ENCODE assay signal across 8 cellular contexts in the genomic region with DNA sequence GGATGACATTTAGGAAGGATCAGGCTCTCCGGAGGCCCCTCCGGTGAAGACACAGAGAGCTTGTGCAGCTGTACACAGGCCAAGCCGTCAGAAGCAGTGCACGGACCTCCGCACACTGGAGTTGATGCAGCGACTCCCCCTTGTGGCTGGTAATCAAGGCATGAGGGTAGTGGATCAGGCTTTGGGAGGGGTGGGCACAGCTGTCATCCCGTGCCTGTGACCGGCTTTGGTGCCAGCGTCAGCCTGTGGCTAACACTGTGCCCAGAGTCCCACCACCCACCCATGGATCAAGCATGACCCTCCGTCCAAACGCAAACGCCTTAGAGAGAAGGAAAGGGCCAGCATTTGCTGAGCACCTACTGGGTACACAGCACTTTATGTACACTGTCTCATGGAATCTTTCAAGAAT. TPM values are rescaled to one million over a fixed set of nuclear protein-coding genes. Genes with fewer than 3 reads are reported as not detected.
A peak's percentile ranks its signal among the peaks of the same experiment; 100 is the strongest.
DNase-seq lines count a peak whose midpoint lies in the region; ATAC-seq and TF ChIP-seq lines count a peak whose summit lies in the region.

No MANE protein-coding gene starts in this region.

- H3K27me3 Mint-ChIP-seq in brain: no peaks in the 10 kb centered on the region

- TF ChIP-seq CTCF in brain (conservative IDR thresholded peaks at IDR 0.05): peak; percentile 81

- in situ Hi-C loops in SK-MEL-5 (cut with HindIII; ENCODE audit: low pct_unique_long_range_greater_than_20kb, low sequenced_read_pairs): no loop called here

- no peak overlapping the region for H3K4me3 Mint-ChIP-seq in brain

- H3K4me1 Mint-ChIP-seq in brain: peaks cover 30% of the 10 kb centered on the region

- no peak for ATAC-seq in HG03378 (IDR thresholded peaks at IDR 0.05; ENCODE audit: unreplicated experiment)

- H3K27ac Mint-ChIP-seq in brain: peak overlapping the region in 2 of 5 experiments; percentile 38 to 84

- DNase-seq in ELR (ENCODE audit: low read depth) (peak; percentile 63), HuH-7 (ENCODE audit: low spot score) (peak; percentile 96), SK-MEL-5 (ENCODE audit: low read depth, low spot score) (peak; percentile 84), iris pigment epithelial cell (ENCODE audit: low read depth) (peak; percentile 63), occipital lobe (lab: John Stamatoyannopoulos, UW) (no peak)
- peak; percentile 62 for DNase-seq in stimulated activated CD4-positive, alpha-beta T cell treated with anti-CD3 and anti-CD28 coated beads, Interleukin-15, amount 100 ng/mL, for 24 hours

- H3K9me3 Mint-ChIP-seq in brain: peaks cover 0 to 2% (median 0%) of the 10 kb centered on the region in 5 experiments

- no peaks in the 10 kb centered on the region for H3K36me3 Mint-ChIP-seq in brain

RNA-seq across cellular contexts. Expression of a gene that starts 8.2 kb away (rescaled TPM):
- 0.18 and 0.27 TPM in 2 replicates for total RNA-seq in SK-MEL-5 (2014; rRNA removed; shearing (Covaris generic))
- 0.21 and 0.39 TPM in 2 replicates for polyA plus RNA-seq in SK-MEL-5 (2015; cell fraction: cytosol; rRNA removed)
- 1.0 and 1.6 TPM in 2 replicates for polyA plus RNA-seq in SK-MEL-5 (2015; cell fraction: nucleus; rRNA removed)
- 0.54 TPM for polyA plus RNA-seq in brain (ENCODE audit: insufficient read depth, low read depth, low replicate concordance)
- total RNA-seq in occipital lobe: 9.7 TPM
